ENCODE assay signal across 1 cellular context in genomic region chr6:42021847-42022754, GRCh38.
A peak's percentile ranks its signal among the peaks of the same experiment; 100 is the strongest.
TF ChIP-seq lines count a peak whose summit lies in the region.

No MANE protein-coding gene starts in this region.

TF ChIP-seq in H1, 55 proteins besides CTCF, POLR2A, EP300 and RAD21 (continued from another document):
- TF ChIP-seq E2F6 (IDR thresholded peaks at IDR 0.05), result peak; percentile 26; the same call in 1 of the 2 replicates
- TF ChIP-seq TCF12 (IDR thresholded peaks at IDR 0.05; ENCODE audit: low read depth, low read length), result 0 out of 2 replicates have a peak, but pooled peaks have one; percentile 51
- TF ChIP-seq YY1 (IDR thresholded peaks at IDR 0.05; ENCODE audit: low read depth, low read length), result no peak
- no peak for TF ChIP-seq TBP (IDR thresholded peaks at IDR 0.05; ENCODE audit: low read depth, low read length)
